In genomic region chr1:61241411-61241838, GRCh38 we compare ENCODE assay signal across 1 cellular context.
TF ChIP-seq lines count a peak whose summit lies in the region.

No MANE protein-coding gene starts in this region.

TF ChIP-seq in K562, 482 proteins besides CTCF, POLR2A, EP300 and RAD21 (continued from another document and continues in another):
- TF ChIP-seq STAT6 (CRISPR knock-in tag; IDR thresholded peaks at IDR 0.05) (no peak), HDAC8 (tag; IDR thresholded peaks at IDR 0.05) (0 out of 2 replicates have a peak, but pooled peaks have one; percentile 42), ZNF778 (CRISPR knock-in tag; IDR thresholded peaks at IDR 0.05) (no peak), CREB3 (tag; conservative IDR thresholded peaks at IDR 0.05; ENCODE audit: low read depth) (peak; percentile 66; the same call in 1 of the 2 replicates), MEF2D (tag; conservative IDR thresholded peaks at IDR 0.05; ENCODE audit: low read depth) (0 out of 2 replicates have a peak, but pooled peaks have one; percentile 50), NR2C1 (IDR thresholded peaks at IDR 0.05) (no peak), NR2C1 (tag; IDR thresholded peaks at IDR 0.05) (0 out of 2 replicates have a peak, but pooled peaks have one; percentile 38), NR1H2 (CRISPR knock-in tag; IDR thresholded peaks at IDR 0.05) (no peak), EGR1 (conservative IDR thresholded peaks at IDR 0.05) (no peak), RFX7 (CRISPR knock-in tag; IDR thresholded peaks at IDR 0.05) (no peak), ZNF644 (tag; IDR thresholded peaks at IDR 0.05; ENCODE audit: low read depth) (peak; percentile 48; the same call in 1 of the 2 replicates), ELK1 (CRISPR knock-in tag; IDR thresholded peaks at IDR 0.05) (no peak), TBP (optimal IDR thresholded peaks at IDR 0.05; ENCODE audit: low read depth, low read length) (no peak), MAFG (tag; conservative IDR thresholded peaks at IDR 0.05) (no peak), SRF (CRISPR knock-in tag; IDR thresholded peaks at IDR 0.05) (no peak), MGA (IDR thresholded peaks at IDR 0.05) (0 out of 2 replicates have a peak, but pooled peaks have one; percentile 11), YY1 (IDR thresholded peaks at IDR 0.05; ENCODE audit: borderline replicate concordance in 1 of 3, control insufficient read depth in 1 of 3, extremely low read depth in 1 of 3, insufficient read depth in 3 of 3, insufficient read length in 1 of 3, insufficient replicate concordance in 2 of 3, low read depth in 1 of 3, low read length in 2 of 3) (peak; percentile 69 to 96 (median 78)), RHOXF2B (CRISPR knock-in tag; conservative IDR thresholded peaks at IDR 0.05) (no peak), KDM4B (IDR thresholded peaks at IDR 0.05; ENCODE audit: borderline replicate concordance in 2 of 2, low read depth in 1 of 2) (no peak), GATAD2B (IDR thresholded peaks at IDR 0.05; ENCODE audit: borderline replicate concordance) (no peak), ZNF449 (CRISPR knock-in tag; IDR thresholded peaks at IDR 0.05) (no peak), E2F6 (IDR thresholded peaks at IDR 0.05; ENCODE audit: borderline replicate concordance in 1 of 2, extremely low read depth in 1 of 2, insufficient read depth in 1 of 2, insufficient read length in 1 of 2, low read depth in 1 of 2, low read length in 1 of 2, poor library complexity in 1 of 2, severe bottlenecking in 1 of 2) (no peak), DPF2 (IDR thresholded peaks at IDR 0.05) (no peak), TEAD4 (IDR thresholded peaks at IDR 0.05; ENCODE audit: low read length) (peak; percentile 81), TEAD4 (CRISPR knock-in tag; IDR thresholded peaks at IDR 0.05; ENCODE audit: borderline replicate concordance) (no peak), ZNF639 (CRISPR knock-in tag; conservative IDR thresholded peaks at IDR 0.05 in 1 of 2, IDR thresholded peaks at IDR 0.05 in 1 of 2) (peak in 1 of 2 experiments; percentile 78; a peak in 2 of 4 replicates), PHF21A (IDR thresholded peaks at IDR 0.05; ENCODE audit: borderline replicate concordance, low read depth) (no peak), ZZZ3 (IDR thresholded peaks at IDR 0.05) (no peak), CEBPG (CRISPR knock-in tag; IDR thresholded peaks at IDR 0.05) (no peak), CEBPG (tag; conservative IDR thresholded peaks at IDR 0.05 in 1 of 2, IDR thresholded peaks at IDR 0.05 in 1 of 2) (no peak), ZNF592 (IDR thresholded peaks at IDR 0.05) (peak; percentile 82), ZEB2 (IDR thresholded peaks at IDR 0.05) (no peak)
